Comparison of ENCODE assay signal across 18 cellular contexts in the genomic region with DNA sequence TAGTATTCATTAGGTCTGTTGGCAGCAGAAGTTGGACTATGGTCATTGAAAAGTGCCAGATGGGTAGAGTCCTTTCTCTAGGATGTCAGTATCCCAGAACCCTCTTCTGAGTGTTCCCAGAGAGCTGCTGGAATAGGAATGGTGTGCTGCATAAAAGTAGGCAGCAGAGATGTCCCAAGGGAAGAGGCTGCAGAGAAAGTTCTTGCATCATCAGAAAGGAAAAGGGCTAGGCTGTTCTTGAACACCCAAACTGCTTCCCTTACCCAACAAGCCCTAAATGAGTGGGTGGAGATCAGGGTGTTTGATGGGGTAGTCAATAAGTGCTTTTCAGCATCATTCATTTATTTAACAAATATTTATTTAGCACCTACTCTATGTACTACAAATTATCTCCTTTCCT. TPM values are rescaled to one million over a fixed set of nuclear protein-coding genes. Genes with fewer than 3 reads are reported as not detected.
A peak's percentile ranks its signal among the peaks of the same experiment; 100 is the strongest.
DNase-seq lines count a peak whose midpoint lies in the region; ATAC-seq, FAIRE-seq and TF ChIP-seq lines count a peak whose summit lies in the region.
"Had no signal": no experiment of that assay in that cellular context is flagged by ENCODE, and none has a peak within 500 bp of the region (broad histone marks: within the 10 kb centered on the region; RNA-seq: fewer than 3 reads in every experiment).

No MANE protein-coding gene starts in this region.

- no peak for DNase-seq in CD4-positive, CD25-positive, alpha-beta regulatory T cell
- peak; percentile 48 for DNase-seq in GM03348 (ENCODE audit: low spot score)
- no peak for DNase-seq in activated T-helper 2 cell treated with anti-CD3 and anti-CD28 coated beads, Interferon-gamma antibody, Interleukin-2, Interleukin-4, amounts not matched to agents 10 μg/mL and 5 μg/mL and 100 μg/mL, durations not matched to agents 14 hours and 24 hours and 36 hours (ENCODE audit: low spot score)
- no peak for DNase-seq in keratinocyte (ENCODE audit: low read depth, low spot score)
- DNase-seq in activated gamma-delta T cell (lab: John Stamatoyannopoulos, UW), result no peak
- no peak for DNase-seq in stimulated activated CD4-positive, alpha-beta T cell treated with anti-CD3 and anti-CD28 coated beads, Interleukin-4, amount 100 ng/mL, for 4 hours
- no peak for DNase-seq in AML-193 (lab: John Stamatoyannopoulos, UW)
- DNase-seq: DMS79, KG1, NCI-H1930, retina, thyroid gland had no signal

- peak overlapping the region; percentile 2 for H3K9ac ChIP-seq in keratinocyte (ENCODE audit: control insufficient read depth, extremely low read depth, insufficient read depth, low read length)

- no peaks in the 10 kb centered on the region for H3K9me1 ChIP-seq in keratinocyte (ENCODE audit: control insufficient read depth, extremely low read depth, insufficient read depth, low read length)

- peaks cover 8% of the 10 kb centered on the region for H3K27me3 Mint-ChIP-seq in CD4-positive, CD25-positive, alpha-beta regulatory T cell
- H3K27me3 Mint-ChIP-seq in activated T-helper 2 cell treated with anti-CD3 and anti-CD28 coated beads, Interferon-gamma antibody, Interleukin-2, Interleukin-4, amounts not matched to agents 10 μg/mL and 5 μg/mL and 100 μg/mL, durations not matched to agents 14 hours and 24 hours and 36 hours (ENCODE audit: low read depth), result no peaks in the 10 kb centered on the region

- H3K36me3 Mint-ChIP-seq in CD4-positive, CD25-positive, alpha-beta regulatory T cell, result peaks cover 65% of the 10 kb centered on the region
- H3K36me3 Mint-ChIP-seq in activated T-helper 2 cell treated with anti-CD3 and anti-CD28 coated beads, Interferon-gamma antibody, Interleukin-2, Interleukin-4, amounts not matched to agents 10 μg/mL and 5 μg/mL and 100 μg/mL, durations not matched to agents 14 hours and 24 hours and 36 hours (ENCODE audit: low read depth), result peaks cover 66% of the 10 kb centered on the region

- dilution Hi-C loops in keratinocyte (cut with MboI; ENCODE audit: extremely low pct_ligation_motif_present, low sequenced_read_pairs), result no loop called here

- H3K9me3 ChIP-seq in CD4-positive, CD25-positive, alpha-beta regulatory T cell (ENCODE audit: control insufficient read depth in 2 of 2, low read length in 2 of 2), result no peaks in the 10 kb centered on the region
- no peaks in the 10 kb centered on the region for H3K9me3 ChIP-seq in keratinocyte (ENCODE audit: control insufficient read depth, low read depth, low read length)
- H3K9me3 ChIP-seq: esophagus muscularis mucosa, HAP-1, thyroid gland had no signal

- peak overlapping the region; percentile 97 for H3K4me3 ChIP-seq in CD4-positive, CD25-positive, alpha-beta regulatory T cell (ENCODE audit: low read depth, low read length)
- peak overlapping the region in 2 of 3 experiments; percentile 28 to 52 for H3K4me3 ChIP-seq in keratinocyte (ENCODE audit: control insufficient read depth in 2 of 3, extremely low read depth in 1 of 3, insufficient read depth in 2 of 3, low read depth in 1 of 3, low read length in 3 of 3)
- H3K4me3 ChIP-seq: esophagus muscularis mucosa, HAP-1, thyroid gland had no signal

- no peak for TF ChIP-seq CTCF in keratinocyte (optimal IDR thresholded peaks at IDR 0.05 in 1 of 3, IDR thresholded peaks at IDR 0.05 in 1 of 3, conservative IDR thresholded peaks at IDR 0.05 in 1 of 3; ENCODE audit: extremely low read depth in 1 of 3, insufficient read depth in 2 of 3, low read length in 3 of 3)

- intact Hi-C loops in activated T-helper 2 cell treated with anti-CD3 and anti-CD28 coated beads, Interferon-gamma antibody, Interleukin-2, Interleukin-4, amounts not matched to agents 10 μg/mL and 5 μg/mL and 100 μg/mL, durations not matched to agents 14 hours and 24 hours and 36 hours (cut with micrococcal nuclease), result loop anchor here (5.0 kb wide), 1 partner anchor 952 kb away; a partner anchor contains a TSS

- FAIRE-seq in keratinocyte (lab: Jason Lieb, UNC), result no peak
- FAIRE-seq: bronchial epithelial cell, GM12892 had no signal

- peak overlapping the region; percentile 96 to 98 (median 97) for H3K27ac Mint-ChIP-seq in CD4-positive, CD25-positive, alpha-beta regulatory T cell
- H3K27ac Mint-ChIP-seq in activated T-helper 2 cell treated with anti-CD3 and anti-CD28 coated beads, Interferon-gamma antibody, Interleukin-2, Interleukin-4, amounts not matched to agents 10 μg/mL and 5 μg/mL and 100 μg/mL, durations not matched to agents 14 hours and 24 hours and 36 hours, result peak overlapping the region; percentile 42

- no peak overlapping the region for H2AFZ ChIP-seq in keratinocyte (ENCODE audit: control insufficient read depth, low read length)

- peaks cover 0 to 4% (median 0%) of the 10 kb centered on the region in 7 donors for H3K9me3 Mint-ChIP-seq in CD4-positive, CD25-positive, alpha-beta regulatory T cell
- H3K9me3 Mint-ChIP-seq in activated T-helper 2 cell treated with anti-CD3 and anti-CD28 coated beads, Interferon-gamma antibody, Interleukin-2, Interleukin-4, amounts not matched to agents 10 μg/mL and 5 μg/mL and 100 μg/mL, durations not matched to agents 14 hours and 24 hours and 36 hours, result no peaks in the 10 kb centered on the region

- H3K4me2 ChIP-seq in keratinocyte (ENCODE audit: control insufficient read depth, extremely low read depth, insufficient read depth, low read depth, low read length), result peak overlapping the region; percentile 94

- peaks cover 38% of the 10 kb centered on the region for H3K36me3 ChIP-seq in CD4-positive, CD25-positive, alpha-beta regulatory T cell (ENCODE audit: control insufficient read depth, insufficient read depth, low read length)
- peaks cover 12 to 41% of the 10 kb centered on the region in 2 experiments for H3K36me3 ChIP-seq in keratinocyte (ENCODE audit: control insufficient read depth in 2 of 2, extremely low read depth in 1 of 2, insufficient read depth in 2 of 2, low read length in 2 of 2)
- H3K36me3 ChIP-seq: HAP-1, thyroid gland had no signal

- no peaks in the 10 kb centered on the region for H4K20me1 ChIP-seq in keratinocyte (ENCODE audit: control insufficient read depth, extremely low read depth, insufficient read depth, low read length)

- H3K4me1 ChIP-seq in CD4-positive, CD25-positive, alpha-beta regulatory T cell (ENCODE audit: control insufficient read depth, insufficient read depth, low read length, poor library complexity, severe bottlenecking), result peaks cover 72% of the 10 kb centered on the region
- peaks cover 72% of the 10 kb centered on the region for H3K4me1 ChIP-seq in keratinocyte (ENCODE audit: control insufficient read depth, extremely low read depth, insufficient read depth, low read length)

- H3K27me3 ChIP-seq in CD4-positive, CD25-positive, alpha-beta regulatory T cell (ENCODE audit: control insufficient read depth, insufficient read depth, low read length), result no peaks in the 10 kb centered on the region
- H3K27me3 ChIP-seq in keratinocyte (ENCODE audit: control insufficient read depth, extremely low read depth, insufficient read depth, low read length), result no peaks in the 10 kb centered on the region
- H3K27me3 ChIP-seq: esophagus muscularis mucosa, thyroid gland had no signal

- H3K4me1 Mint-ChIP-seq in CD4-positive, CD25-positive, alpha-beta regulatory T cell, result peaks cover 15 to 74% (median 65%) of the 10 kb centered on the region in 4 donors
- peaks cover 70% of the 10 kb centered on the region for H3K4me1 Mint-ChIP-seq in activated T-helper 2 cell treated with anti-CD3 and anti-CD28 coated beads, Interferon-gamma antibody, Interleukin-2, Interleukin-4, amounts not matched to agents 10 μg/mL and 5 μg/mL and 100 μg/mL, durations not matched to agents 14 hours and 24 hours and 36 hours (ENCODE audit: low read depth)

- H3K4me3 Mint-ChIP-seq in CD4-positive, CD25-positive, alpha-beta regulatory T cell, result peak overlapping the region; percentile 90 to 100 (median 98)
- peak overlapping the region; percentile 99 for H3K4me3 Mint-ChIP-seq in activated T-helper 2 cell treated with anti-CD3 and anti-CD28 coated beads, Interferon-gamma antibody, Interleukin-2, Interleukin-4, amounts not matched to agents 10 μg/mL and 5 μg/mL and 100 μg/mL, durations not matched to agents 14 hours and 24 hours and 36 hours (ENCODE audit: low read depth)

- ATAC-seq in CD4-positive, CD25-positive, alpha-beta regulatory T cell (ENCODE audit: low read depth in 2 of 2), result no peak
- ATAC-seq in HG02678 (IDR thresholded peaks at IDR 0.05; ENCODE audit: unreplicated experiment), result no peak

- peak overlapping the region; percentile 92 for H3K27ac ChIP-seq in CD4-positive, CD25-positive, alpha-beta regulatory T cell (ENCODE audit: insufficient read depth, low read length, poor library complexity, severe bottlenecking)
- H3K27ac ChIP-seq in keratinocyte (ENCODE audit: control insufficient read depth, insufficient read depth, low read length), result peak overlapping the region; percentile 97
- H3K27ac ChIP-seq: esophagus muscularis mucosa, thyroid gland had no signal

- H3K79me2 ChIP-seq in keratinocyte (ENCODE audit: control insufficient read depth, insufficient read depth, low read length), result peaks cover 40% of the 10 kb centered on the region

RNA-seq across cellular contexts. Expression of a gene that starts 3.4 kb away (rescaled TPM):
- 1,086 TPM for total RNA-seq in CD4-positive, CD25-positive, alpha-beta regulatory T cell
- polyA plus RNA-seq in CD4-positive, CD25-positive, alpha-beta regulatory T cell, result 100 to 1,000 TPM; 225 to 284 (median 253) TPM
- total RNA-seq in activated T-helper 2 cell treated with anti-CD3 and anti-CD28 coated beads, Interferon-gamma antibody, Interleukin-2, Interleukin-4, amounts not matched to agents 10 μg/mL and 5 μg/mL and 100 μg/mL, durations not matched to agents 14 hours and 24 hours and 36 hours, result 218 and 242 TPM in 2 replicates
- 161 to 263 TPM (median 174 TPM) in 3 replicates for polyA plus RNA-seq in keratinocyte
- polyA plus RNA-seq in keratinocyte (2011; ENCODE audit: low read depth), result 268 TPM
- polyA plus RNA-seq in keratinocyte (2011; cell fraction: cytosol; rRNA removed), result 161 and 169 TPM in 2 replicates
- polyA plus RNA-seq in keratinocyte (2011; cell fraction: nucleus; rRNA removed), result 591 and 684 TPM in 2 replicates
- 207 and 259 TPM in 2 replicates for polyA plus RNA-seq in keratinocyte (2012; ENCODE audit: low replicate concordance)
- 217 to 364 TPM (median 266 TPM) in 3 replicates for polyA minus RNA-seq in keratinocyte
- polyA minus RNA-seq in keratinocyte (2011; cell fraction: cytosol; rRNA and poly(A)+ RNA removed), result 149 TPM
- polyA minus RNA-seq in keratinocyte (2011; cell fraction: nucleus; rRNA and poly(A)+ RNA removed), result 177 and 285 TPM in 2 replicates

RNA-seq across cellular contexts. Expression of a gene that starts 6.6 kb away (rescaled TPM):
- 34.0 TPM for total RNA-seq in CD4-positive, CD25-positive, alpha-beta regulatory T cell
- polyA plus RNA-seq in CD4-positive, CD25-positive, alpha-beta regulatory T cell, result 100 to 1,000 TPM in 3 of 4 donors, 10 to 100 TPM in 1; 99.3 to 123 (median 114) TPM
- 37.5 and 43.4 TPM in 2 replicates for total RNA-seq in activated T-helper 2 cell treated with anti-CD3 and anti-CD28 coated beads, Interferon-gamma antibody, Interleukin-2, Interleukin-4, amounts not matched to agents 10 μg/mL and 5 μg/mL and 100 μg/mL, durations not matched to agents 14 hours and 24 hours and 36 hours
- 43.6 to 63.4 TPM (median 61.6 TPM) in 3 replicates for polyA plus RNA-seq in keratinocyte
- polyA plus RNA-seq in keratinocyte (2011; ENCODE audit: low read depth), result 30.7 TPM
- polyA plus RNA-seq in keratinocyte (2011; cell fraction: cytosol; rRNA removed), result 53.4 and 60.0 TPM in 2 replicates
- 30.7 and 33.5 TPM in 2 replicates for polyA plus RNA-seq in keratinocyte (2011; cell fraction: nucleus; rRNA removed)
- 27.5 and 45.0 TPM in 2 replicates for polyA plus RNA-seq in keratinocyte (2012; ENCODE audit: low replicate concordance)
- polyA minus RNA-seq in keratinocyte, result 17.1 to 27.9 TPM (median 19.2 TPM) in 3 replicates
- polyA minus RNA-seq in keratinocyte (2011; cell fraction: cytosol; rRNA and poly(A)+ RNA removed), result 29.0 TPM
- polyA minus RNA-seq in keratinocyte (2011; cell fraction: nucleus; rRNA and poly(A)+ RNA removed), result 9.0 and 14.3 TPM in 2 replicates

RNA-seq across cellular contexts. Expression of a gene that starts 31.5 kb away (rescaled TPM):
- 0.69 TPM for total RNA-seq in CD4-positive, CD25-positive, alpha-beta regulatory T cell
- under 1 TPM in 3 of 4 donors, not detected in 1; 0.52 to 0.86 (median 0.57) TPM for polyA plus RNA-seq in CD4-positive, CD25-positive, alpha-beta regulatory T cell
- total RNA-seq in activated T-helper 2 cell treated with anti-CD3 and anti-CD28 coated beads, Interferon-gamma antibody, Interleukin-2, Interleukin-4, amounts not matched to agents 10 μg/mL and 5 μg/mL and 100 μg/mL, durations not matched to agents 14 hours and 24 hours and 36 hours, result 0.32 and 0.37 TPM in 2 replicates
- polyA plus RNA-seq in keratinocyte, result 1.3 to 2.1 TPM (median 1.4 TPM) in 3 replicates
- 0.89 TPM for polyA plus RNA-seq in keratinocyte (2011; ENCODE audit: low read depth)
- 2.3 and 2.7 TPM in 2 replicates for polyA plus RNA-seq in keratinocyte (2011; cell fraction: cytosol; rRNA removed)
- polyA plus RNA-seq in keratinocyte (2011; cell fraction: nucleus; rRNA removed), result 2.9 and 3.1 TPM in 2 replicates
- polyA plus RNA-seq in keratinocyte (2012; ENCODE audit: low replicate concordance), result 1.0 and 2.2 TPM in 2 replicates
- polyA minus RNA-seq in keratinocyte, result 2.1 to 4.9 TPM (median 4.3 TPM) in 3 replicates
- polyA minus RNA-seq in keratinocyte (2011; cell fraction: cytosol; rRNA and poly(A)+ RNA removed), result 0.96 TPM
- 1.0 and 1.5 TPM in 2 replicates for polyA minus RNA-seq in keratinocyte (2011; cell fraction: nucleus; rRNA and poly(A)+ RNA removed)
- total RNA-seq: T-helper 1 cell treated with Interleukin-12 subunit alpha and Interleukin-12 subunit beta and Interleukin-4 antibody, amounts not matched to agents 30 ng/mL and 1 ng/mL, for 36 hours had no signal

RNA-seq across cellular contexts. Expression of a gene that starts 32.3 kb away (rescaled TPM):
- total RNA-seq in CD4-positive, CD25-positive, alpha-beta regulatory T cell, result 28.0 TPM
- 10 to 100 TPM in 2 of 4 donors, 1 to 10 TPM in 2; 8.4 to 12.6 (median 10.0) TPM for polyA plus RNA-seq in CD4-positive, CD25-positive, alpha-beta regulatory T cell
- total RNA-seq in activated T-helper 2 cell treated with anti-CD3 and anti-CD28 coated beads, Interferon-gamma antibody, Interleukin-2, Interleukin-4, amounts not matched to agents 10 μg/mL and 5 μg/mL and 100 μg/mL, durations not matched to agents 14 hours and 24 hours and 36 hours, result 116 and 121 TPM in 2 replicates
- 34.3 to 49.3 TPM (median 47.3 TPM) in 3 replicates for polyA plus RNA-seq in keratinocyte
- 6.5 TPM for polyA plus RNA-seq in keratinocyte (2011; ENCODE audit: low read depth)
- 24.9 and 27.4 TPM in 2 replicates for polyA plus RNA-seq in keratinocyte (2011; cell fraction: cytosol; rRNA removed)
- 42.3 and 56.9 TPM in 2 replicates for polyA plus RNA-seq in keratinocyte (2011; cell fraction: nucleus; rRNA removed)
- 22.4 and 30.3 TPM in 2 replicates for polyA plus RNA-seq in keratinocyte (2012; ENCODE audit: low replicate concordance)
- polyA minus RNA-seq in keratinocyte, result 34.3 to 46.8 TPM (median 36.0 TPM) in 3 replicates
- polyA minus RNA-seq in keratinocyte (2011; cell fraction: cytosol; rRNA and poly(A)+ RNA removed), result 15.5 TPM
- 14.0 and 18.6 TPM in 2 replicates for polyA minus RNA-seq in keratinocyte (2011; cell fraction: nucleus; rRNA and poly(A)+ RNA removed)

RNA-seq across cellular contexts. Expression of a gene that starts 39.5 kb away (rescaled TPM):
- 60.8 TPM for total RNA-seq in CD4-positive, CD25-positive, alpha-beta regulatory T cell
- polyA plus RNA-seq in CD4-positive, CD25-positive, alpha-beta regulatory T cell, result 10 to 100 TPM; 66.8 to 73.4 (median 68.3) TPM
- total RNA-seq in activated T-helper 2 cell treated with anti-CD3 and anti-CD28 coated beads, Interferon-gamma antibody, Interleukin-2, Interleukin-4, amounts not matched to agents 10 μg/mL and 5 μg/mL and 100 μg/mL, durations not matched to agents 14 hours and 24 hours and 36 hours, result 47.9 and 51.0 TPM in 2 replicates
- 132 to 162 TPM (median 138 TPM) in 3 replicates for polyA plus RNA-seq in keratinocyte
- polyA plus RNA-seq in keratinocyte (2011; ENCODE audit: low read depth), result 59.4 TPM
- polyA plus RNA-seq in keratinocyte (2011; cell fraction: cytosol; rRNA removed), result 144 and 200 TPM in 2 replicates
- 135 and 138 TPM in 2 replicates for polyA plus RNA-seq in keratinocyte (2011; cell fraction: nucleus; rRNA removed)
- polyA plus RNA-seq in keratinocyte (2012; ENCODE audit: low replicate concordance), result 72.8 and 76.8 TPM in 2 replicates
- polyA minus RNA-seq in keratinocyte, result 66.2 to 176 TPM (median 141 TPM) in 3 replicates
- 86.9 TPM for polyA minus RNA-seq in keratinocyte (2011; cell fraction: cytosol; rRNA and poly(A)+ RNA removed)
- polyA minus RNA-seq in keratinocyte (2011; cell fraction: nucleus; rRNA and poly(A)+ RNA removed), result 46.7 and 80.8 TPM in 2 replicates
